ENCODE assay signal across 13 cellular contexts in the genomic region with DNA sequence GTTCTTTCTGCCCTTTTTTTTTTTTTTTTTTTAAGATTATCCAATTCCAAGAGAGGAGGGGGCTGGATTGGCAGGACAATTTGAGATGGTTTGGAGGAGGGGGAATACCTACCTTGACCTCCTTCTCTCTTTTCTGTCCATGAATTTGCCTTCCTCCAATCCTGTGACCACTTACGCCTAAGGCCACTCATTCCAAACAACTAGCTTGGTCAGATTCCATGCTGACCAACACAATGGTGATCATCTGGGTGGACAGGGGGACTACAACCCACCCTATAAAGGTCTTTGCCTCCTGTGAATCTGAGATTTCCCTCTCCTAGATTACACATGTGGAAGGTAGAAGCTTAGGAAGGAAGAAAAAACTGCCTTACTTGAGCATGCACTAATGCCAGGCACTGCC. TPM values are rescaled to one million over a fixed set of nuclear protein-coding genes. Genes with fewer than 3 reads are reported as not detected.
DNase-seq lines count a peak whose midpoint lies in the region; ATAC-seq and TF ChIP-seq lines count a peak whose summit lies in the region.
"Had no signal": no experiment of that assay in that cellular context is flagged by ENCODE, and none has a peak within 500 bp of the region (broad histone marks: within the 10 kb centered on the region; RNA-seq: fewer than 3 reads in every experiment).

No MANE protein-coding gene starts in this region.

- in situ Hi-C loops in gastrocnemius medialis (cut with MboI; ENCODE audit: low sequenced_read_pairs in 4 of 4), result no loop called here

- no peaks in the 10 kb centered on the region for H4K20me1 ChIP-seq in Karpas-422 (ENCODE audit: insufficient read depth, low read depth, low read length)

- H3K27ac Mint-ChIP-seq in CD4-positive, CD25-positive, alpha-beta regulatory T cell, result peak overlapping the region in 1 of 3 donors; percentile 74

- H3K9ac ChIP-seq in Karpas-422 (ENCODE audit: low read length), result no peak overlapping the region

- intact Hi-C loops in gastrocnemius medialis (cut with DNase I; ENCODE audit: low total_unique reads), result no loop called here

- no peak for ATAC-seq in CD4-positive, CD25-positive, alpha-beta regulatory T cell (ENCODE audit: low read depth in 2 of 2)
- ATAC-seq in gastrocnemius medialis, result no peak
- no peak for ATAC-seq in GM18517 (IDR thresholded peaks at IDR 0.05; ENCODE audit: unreplicated experiment)
- ATAC-seq: activated CD8-positive, alpha-beta memory T cell treated with anti-CD3 and anti-CD28 coated beads, Interleukin-2, amount 10 ng/mL, durations not matched to agents 7 days and 5 days had no signal

- no peaks in the 10 kb centered on the region for H3K9me3 ChIP-seq in CD4-positive, CD25-positive, alpha-beta regulatory T cell (ENCODE audit: control insufficient read depth in 2 of 2, low read length in 2 of 2)
- H3K9me3 ChIP-seq in Karpas-422 (ENCODE audit: low read length) (no peaks in the 10 kb centered on the region), gastrocnemius medialis (no peaks in the 10 kb centered on the region)
- H3K9me3 ChIP-seq: SJSA1 had no signal

- TF ChIP-seq POLR2A in gastrocnemius medialis (IDR thresholded peaks at IDR 0.05), result no peak

- H2AFZ ChIP-seq in Karpas-422 (ENCODE audit: low read length), result no peak overlapping the region

- no peaks in the 10 kb centered on the region for H3K27me3 ChIP-seq in CD4-positive, CD25-positive, alpha-beta regulatory T cell (ENCODE audit: control insufficient read depth, insufficient read depth, low read length)
- H3K27me3 ChIP-seq in Karpas-422 (ENCODE audit: low read length), result no peaks in the 10 kb centered on the region
- H3K27me3 ChIP-seq in gastrocnemius medialis, result no peaks in the 10 kb centered on the region
- H3K27me3 ChIP-seq: SJSA1 had no signal

- peaks cover 24% of the 10 kb centered on the region for H3K79me2 ChIP-seq in Karpas-422 (ENCODE audit: low read length)

- H3K4me2 ChIP-seq in Karpas-422 (ENCODE audit: low read depth, low read length, poor library complexity, severe bottlenecking), result no peak overlapping the region

- H3K4me3 ChIP-seq in CD4-positive, CD25-positive, alpha-beta regulatory T cell (ENCODE audit: low read depth, low read length), result no peak overlapping the region
- H3K4me3 ChIP-seq in Karpas-422 (ENCODE audit: low read length), result no peak overlapping the region
- H3K4me3 ChIP-seq in gastrocnemius medialis, result no peak overlapping the region
- H3K4me3 ChIP-seq: SJSA1 had no signal

- peak overlapping the region; percentile 33 to 93 (median 78) for H3K4me3 Mint-ChIP-seq in CD4-positive, CD25-positive, alpha-beta regulatory T cell
- H3K4me3 Mint-ChIP-seq: CD14-positive monocyte had no signal

- TF ChIP-seq CTCF in gastrocnemius medialis (IDR thresholded peaks at IDR 0.05 in 4 of 5, conservative IDR thresholded peaks at IDR 0.05 in 1 of 5), result no peak

- H3K9me2 ChIP-seq in Karpas-422 (replicated peaks; ENCODE audit: insufficient read depth, low read length), result no peaks in the 10 kb centered on the region

- H3K9me3 Mint-ChIP-seq in CD4-positive, CD25-positive, alpha-beta regulatory T cell, result no peaks in the 10 kb centered on the region
- H3K9me3 Mint-ChIP-seq: CD14-positive monocyte had no signal

- DNase-seq in CD4-positive, CD25-positive, alpha-beta regulatory T cell, result no peak
- DNase-seq in Karpas-422 (peak; percentile 23), islet precursor cell (peak; percentile 68), gastrocnemius medialis (no peak), NCI-H524 (lab: John Stamatoyannopoulos, UW) (no peak), NK-92 (lab: John Stamatoyannopoulos, UW; ENCODE audit: unreplicated experiment) (no peak)
- DNase-seq in stimulated activated naive CD4-positive, alpha-beta T cell treated with Interleukin-2 at 50 U/mL for 16 hours (lab: John Stamatoyannopoulos, UW), result no peak
- DNase-seq: activated CD8-positive, alpha-beta memory T cell treated with anti-CD3 and anti-CD28 coated beads, Interleukin-2, amount 10 ng/mL, durations not matched to agents 7 days and 5 days; MM.1S; stimulated activated CD4-positive, alpha-beta T cell treated with anti-CD3 and anti-CD28 coated beads, Interleukin-12 subunit alpha, Interleukin-12 subunit beta, amount 100 ng/mL, for 4 hours had no signal

- H3K4me1 Mint-ChIP-seq in CD4-positive, CD25-positive, alpha-beta regulatory T cell, result peaks cover 0 to 42% (median 20%) of the 10 kb centered on the region in 4 donors

- no peaks in the 10 kb centered on the region for H3K36me3 ChIP-seq in CD4-positive, CD25-positive, alpha-beta regulatory T cell (ENCODE audit: control insufficient read depth, insufficient read depth, low read length)
- H3K36me3 ChIP-seq in Karpas-422 (ENCODE audit: insufficient read depth, low read length) (no peaks in the 10 kb centered on the region), gastrocnemius medialis (no peaks in the 10 kb centered on the region)
- H3K36me3 ChIP-seq: SJSA1 had no signal

- no peak overlapping the region for H3K27ac ChIP-seq in CD4-positive, CD25-positive, alpha-beta regulatory T cell (ENCODE audit: insufficient read depth, low read length, poor library complexity, severe bottlenecking)
- H3K27ac ChIP-seq in Karpas-422 (ENCODE audit: low read length) (no peak overlapping the region), gastrocnemius medialis (peak overlapping the region in 3 of 4 donors; percentile 35 to 100 (median 92))
- H3K27ac ChIP-seq: SJSA1 had no signal

- peaks cover 36% of the 10 kb centered on the region for H3K4me1 ChIP-seq in CD4-positive, CD25-positive, alpha-beta regulatory T cell (ENCODE audit: control insufficient read depth, insufficient read depth, low read length, poor library complexity, severe bottlenecking)
- peaks cover 28% of the 10 kb centered on the region for H3K4me1 ChIP-seq in Karpas-422 (ENCODE audit: low read length)
- peaks cover 29 to 31% of the 10 kb centered on the region in 2 donors for H3K4me1 ChIP-seq in gastrocnemius medialis

- H3K36me3 Mint-ChIP-seq in CD4-positive, CD25-positive, alpha-beta regulatory T cell, result no peaks in the 10 kb centered on the region
- H3K36me3 Mint-ChIP-seq: activated CD8-positive, alpha-beta memory T cell treated with anti-CD3 and anti-CD28 coated beads, Interleukin-2, amount 10 ng/mL, durations not matched to agents 7 days and 5 days; CD14-positive monocyte had no signal

- no peaks in the 10 kb centered on the region for H3K27me3 Mint-ChIP-seq in CD4-positive, CD25-positive, alpha-beta regulatory T cell
- H3K27me3 Mint-ChIP-seq: activated CD8-positive, alpha-beta memory T cell treated with anti-CD3 and anti-CD28 coated beads, Interleukin-2, amount 10 ng/mL, durations not matched to agents 7 days and 5 days had no signal

RNA-seq across cellular contexts. Expression of a gene that starts 2.3 kb away (rescaled TPM):
- total RNA-seq in CD4-positive, CD25-positive, alpha-beta regulatory T cell, result 120 TPM
- 10 to 100 TPM; 18.1 to 30.5 (median 27.1) TPM for polyA plus RNA-seq in CD4-positive, CD25-positive, alpha-beta regulatory T cell
- 24.7 and 34.5 TPM in 2 replicates for total RNA-seq in Karpas-422 (2014; rRNA removed; shearing (Covaris generic); ENCODE audit: low replicate concordance)
- 10 to 100 TPM; 15.9 to 32.7 (median 28.6) TPM for total RNA-seq in gastrocnemius medialis

RNA-seq across cellular contexts. Expression of a gene that starts 10.4 kb away (rescaled TPM):
- 35.3 TPM for total RNA-seq in CD4-positive, CD25-positive, alpha-beta regulatory T cell
- 10 to 100 TPM in 2 of 4 donors, 1 to 10 TPM in 2; 6.6 to 13.0 (median 8.7) TPM for polyA plus RNA-seq in CD4-positive, CD25-positive, alpha-beta regulatory T cell
- total RNA-seq in Karpas-422 (2014; rRNA removed; shearing (Covaris generic); ENCODE audit: low replicate concordance), result 8.6 and 10.2 TPM in 2 replicates
- total RNA-seq in gastrocnemius medialis, result 10 to 100 TPM; 13.3 to 26.5 (median 17.1) TPM

RNA-seq across cellular contexts. Expression of a gene that starts 29.7 kb away (rescaled TPM):
- total RNA-seq in CD4-positive, CD25-positive, alpha-beta regulatory T cell, result 35.6 TPM
- polyA plus RNA-seq in CD4-positive, CD25-positive, alpha-beta regulatory T cell, result 10 to 100 TPM; 29.5 to 46.5 (median 42.1) TPM
- total RNA-seq in Karpas-422 (2014; rRNA removed; shearing (Covaris generic); ENCODE audit: low replicate concordance), result 22.6 and 37.6 TPM in 2 replicates
- total RNA-seq in gastrocnemius medialis, result 10 to 100 TPM; 37.2 to 76.7 (median 71.1) TPM

RNA-seq across cellular contexts. Expression of a gene that starts 57.3 kb away (rescaled TPM):
- total RNA-seq in CD4-positive, CD25-positive, alpha-beta regulatory T cell, result 15.8 TPM
- 10 to 100 TPM; 27.2 to 36.2 (median 29.2) TPM for polyA plus RNA-seq in CD4-positive, CD25-positive, alpha-beta regulatory T cell
- 7.1 and 19.4 TPM in 2 replicates for total RNA-seq in Karpas-422 (2014; rRNA removed; shearing (Covaris generic); ENCODE audit: low replicate concordance)
- 10 to 100 TPM; 12.7 to 21.8 (median 19.4) TPM for total RNA-seq in gastrocnemius medialis

Comparison
In these comparisons a context has a peak if more than half of its experiments do, and no peak if none do; other contexts are left out.
1. DNase-seq: peak in Karpas-422 (single experiment) and islet precursor cell (single experiment); none in CD4-positive, CD25-positive, alpha-beta regulatory T cell (0 of 3), gastrocnemius medialis (0 of 2), NCI-H524 (0 of 2), NK-92 (single experiment) and stimulated activated naive CD4-positive, alpha-beta T cell treated with Interleukin-2 at 50 U/mL for 16 hours (single experiment).
2. H3K27ac ChIP-seq: peak in gastrocnemius medialis (3 of 4); none in CD4-positive, CD25-positive, alpha-beta regulatory T cell (single experiment) and Karpas-422 (single experiment).